In genomic region chr1:67688526-67689219, GRCh38 we compare ENCODE assay signal across 11 cellular contexts. TPM values are rescaled to one million over a fixed set of nuclear protein-coding genes. Genes with fewer than 3 reads are reported as not detected.
DNase-seq lines count a peak whose midpoint lies in the region; ATAC-seq, FAIRE-seq and TF ChIP-seq lines count a peak whose summit lies in the region.
"Had no signal": no experiment of that assay in that cellular context is flagged by ENCODE, and none has a peak within 500 bp of the region (broad histone marks: within the 10 kb centered on the region; RNA-seq: fewer than 3 reads in every experiment).

No MANE protein-coding gene starts in this region.

- H3K9me3 ChIP-seq in CD4-positive, CD25-positive, alpha-beta regulatory T cell (ENCODE audit: control insufficient read depth in 2 of 2, low read length in 2 of 2) = no peaks in the 10 kb centered on the region
- H3K9me3 ChIP-seq in kidney (ENCODE audit: control insufficient read depth in 1 of 2, low read length in 2 of 2) = no peaks in the 10 kb centered on the region
- no peaks in the 10 kb centered on the region for H3K9me3 ChIP-seq in T-helper 17 cell (ENCODE audit: control insufficient read depth, low read length, poor library complexity, severe bottlenecking)
- H3K9me3 ChIP-seq: right atrium auricular region had no signal

- H3K4me1 Mint-ChIP-seq in CD4-positive, CD25-positive, alpha-beta regulatory T cell = peaks cover 7 to 32% (median 26%) of the 10 kb centered on the region in 4 donors
- H3K4me1 Mint-ChIP-seq in T-helper 17 cell = peaks cover 26% of the 10 kb centered on the region

- no peaks in the 10 kb centered on the region for H3K27me3 ChIP-seq in CD4-positive, CD25-positive, alpha-beta regulatory T cell (ENCODE audit: control insufficient read depth, insufficient read depth, low read length)
- H3K27me3 ChIP-seq: right atrium auricular region had no signal

- no peak for FAIRE-seq in kidney (lab: Jason Lieb, UNC)

- no peak for TF ChIP-seq CTCF in kidney (IDR thresholded peaks at IDR 0.05; ENCODE audit: borderline replicate concordance, extremely low read depth, insufficient read depth)

- no peak for ATAC-seq in CD4-positive, CD25-positive, alpha-beta regulatory T cell (ENCODE audit: low read depth in 2 of 2)
- ATAC-seq in T-helper 17 cell = no peak
- ATAC-seq: stimulated activated naive CD8-positive, alpha-beta T cell treated with anti-CD3 and anti-CD28 coated beads, Interleukin-15, Interleukin-2, amounts not matched to agents 100 U/mL and 50 U/mL, for 24 hours had no signal

- peaks cover 23% of the 10 kb centered on the region for H3K4me1 ChIP-seq in CD4-positive, CD25-positive, alpha-beta regulatory T cell (ENCODE audit: control insufficient read depth, insufficient read depth, low read length, poor library complexity, severe bottlenecking)
- H3K4me1 ChIP-seq in kidney (ENCODE audit: control insufficient read depth in 1 of 2, insufficient read depth in 1 of 2, low read depth in 1 of 2, low read length in 2 of 2) = peaks cover 5% of the 10 kb centered on the region in 2 donors

- peaks cover 7% of the 10 kb centered on the region for H3K27me3 Mint-ChIP-seq in CD4-positive, CD25-positive, alpha-beta regulatory T cell
- H3K27me3 Mint-ChIP-seq in T-helper 17 cell = no peaks in the 10 kb centered on the region

- H3K27ac ChIP-seq in CD4-positive, CD25-positive, alpha-beta regulatory T cell (ENCODE audit: insufficient read depth, low read length, poor library complexity, severe bottlenecking) = no peak overlapping the region
- H3K27ac ChIP-seq in kidney (ENCODE audit: low read depth in 2 of 2, low read length in 2 of 2) = peak overlapping the region; percentile 44 to 76
- H3K27ac ChIP-seq: right atrium auricular region had no signal

- DNase-seq in CD4-positive, CD25-positive, alpha-beta regulatory T cell = no peak
- DNase-seq in HT1080 (ENCODE audit: low read depth) = peak; percentile 56
- DNase-seq in UCSD-AML1 (lab: John Stamatoyannopoulos, UW; ENCODE audit: unreplicated experiment) = peak; percentile 36
- no peak for DNase-seq in kidney
- no peak for DNase-seq in AG08395 (ENCODE audit: low spot score)
- no peak for DNase-seq in NCI-H2227 treated with DMSO at 0.1 percent for 48 hours (lab: John Stamatoyannopoulos, UW)
- no peak for DNase-seq in T-helper 17 cell
- DNase-seq in stimulated activated CD4-positive, alpha-beta T cell treated with anti-CD3 and anti-CD28 coated beads, Interleukin-2, amount 100 ng/mL, for 24 hours = no peak
- DNase-seq: NCI-H1694; stimulated activated naive CD8-positive, alpha-beta T cell treated with anti-CD3 and anti-CD28 coated beads, Interleukin-15, Interleukin-2, amounts not matched to agents 100 U/mL and 50 U/mL, for 24 hours had no signal

- no peak overlapping the region for H3K4me3 ChIP-seq in CD4-positive, CD25-positive, alpha-beta regulatory T cell (ENCODE audit: low read depth, low read length)
- peak overlapping the region; percentile 40 to 57 for H3K4me3 ChIP-seq in kidney (ENCODE audit: low read length in 2 of 2)
- H3K4me3 ChIP-seq: right atrium auricular region had no signal

- peaks cover 4% of the 10 kb centered on the region for H3K36me3 ChIP-seq in CD4-positive, CD25-positive, alpha-beta regulatory T cell (ENCODE audit: control insufficient read depth, insufficient read depth, low read length)
- peaks cover 10 to 29% of the 10 kb centered on the region in 2 donors for H3K36me3 ChIP-seq in kidney (ENCODE audit: control insufficient read depth in 1 of 2, insufficient read depth in 2 of 2, low read length in 2 of 2)

- no peaks in the 10 kb centered on the region for H3K9me3 Mint-ChIP-seq in CD4-positive, CD25-positive, alpha-beta regulatory T cell

- peak overlapping the region in 2 of 4 donors; percentile 2 to 78 for H3K4me3 Mint-ChIP-seq in CD4-positive, CD25-positive, alpha-beta regulatory T cell
- H3K4me3 Mint-ChIP-seq in T-helper 17 cell = no peak overlapping the region

- intact Hi-C loops in kidney (cut with DNase I) = loop anchor here (10.0 kb wide), 1 partner anchor 66 kb away; no protein-coding TSS in a partner anchor

- peak overlapping the region in 2 of 3 donors; percentile 21 to 35 for H3K27ac Mint-ChIP-seq in CD4-positive, CD25-positive, alpha-beta regulatory T cell
- no peak overlapping the region for H3K27ac Mint-ChIP-seq in T-helper 17 cell

- H3K36me3 Mint-ChIP-seq in CD4-positive, CD25-positive, alpha-beta regulatory T cell = peaks cover 4% of the 10 kb centered on the region
- peaks cover 9% of the 10 kb centered on the region for H3K36me3 Mint-ChIP-seq in T-helper 17 cell (ENCODE audit: low read depth)

- H3K9ac ChIP-seq in kidney (ENCODE audit: low read length in 2 of 2) = peak overlapping the region; percentile 20 to 62

RNA-seq across cellular contexts. Expression of gene GADD45A, which starts 3.7 kb away (rescaled TPM):
- total RNA-seq in CD4-positive, CD25-positive, alpha-beta regulatory T cell = 98.8 TPM
- 10 to 100 TPM; 24.0 to 45.2 (median 29.8) TPM for polyA plus RNA-seq in CD4-positive, CD25-positive, alpha-beta regulatory T cell
- total RNA-seq in HT1080 (2014; rRNA removed; shearing (Covaris generic)) = 62.6 and 73.3 TPM in 2 replicates
- 128 and 147 TPM in 2 replicates for polyA plus RNA-seq in HT1080 (2015; cell fraction: cytosol; rRNA removed)
- 180 and 189 TPM in 2 replicates for polyA plus RNA-seq in HT1080 (2015; cell fraction: nucleus; rRNA removed)
- total RNA-seq in kidney (85.6 TPM), T-helper 17 cell (10 to 100 TPM; 25.4 to 65.6 TPM)
- 218 TPM for polyA plus RNA-seq in kidney (ENCODE audit: insufficient read depth, low read depth, low replicate concordance)

Comparison
In these comparisons a context has a peak if more than half of its experiments do, and no peak if none do; other contexts are left out.
1. DNase-seq: peak in HT1080 (single experiment) and UCSD-AML1 (single experiment); none in CD4-positive, CD25-positive, alpha-beta regulatory T cell (0 of 3), kidney (single experiment), AG08395 (single experiment), NCI-H2227 treated with DMSO at 0.1 percent for 48 hours (single experiment), T-helper 17 cell (0 of 3) and stimulated activated CD4-positive, alpha-beta T cell treated with anti-CD3 and anti-CD28 coated beads, Interleukin-2, amount 100 ng/mL, for 24 hours (0 of 2).